ENCODE assay signal across 1 cellular context in the genomic region with DNA sequence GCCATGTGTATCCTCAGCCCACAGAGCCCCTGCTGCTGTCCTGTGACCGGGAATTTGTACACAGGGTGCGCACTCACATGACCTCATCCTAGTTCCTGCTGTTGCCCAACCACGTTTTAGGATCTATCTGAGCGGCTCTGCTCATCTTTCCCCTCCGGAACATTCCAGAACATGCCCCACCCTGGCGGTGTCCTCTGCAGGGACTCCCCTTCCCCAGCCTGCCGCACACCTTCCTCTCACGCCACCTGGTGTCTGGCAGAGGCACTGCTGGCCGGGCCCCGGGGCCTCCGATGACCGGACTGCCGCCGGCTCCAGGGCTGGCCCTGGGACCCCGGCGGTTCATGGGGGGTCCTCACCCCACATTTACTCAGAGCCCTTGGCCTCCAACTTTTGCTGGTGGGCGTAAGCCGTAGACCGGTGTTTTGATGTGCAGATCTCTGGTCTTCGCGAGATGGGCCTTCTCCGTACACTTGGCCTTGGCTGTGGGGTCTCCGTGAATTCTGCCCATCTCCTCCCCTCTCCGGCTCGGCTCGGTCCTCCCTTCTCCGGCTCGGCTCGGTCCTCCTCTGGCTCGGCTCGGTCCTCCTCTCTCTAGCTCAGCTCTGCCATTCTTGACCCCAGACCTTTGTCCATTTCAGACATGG.
TF ChIP-seq lines count a peak whose summit lies in the region.

No MANE protein-coding gene starts in this region.

TF ChIP-seq in H1, 55 proteins besides CTCF, POLR2A, EP300 and RAD21 (continued from another document):
- no peak for TF ChIP-seq SRF (IDR thresholded peaks at IDR 0.05; ENCODE audit: low read depth, low read length)
- no peak for TF ChIP-seq RNF2 (IDR thresholded peaks at IDR 0.05; ENCODE audit: borderline replicate concordance, low read depth, low read length, missing control alignments, poor library complexity, severe bottlenecking)
- no peak for TF ChIP-seq JUND (IDR thresholded peaks at IDR 0.05; ENCODE audit: low read length)
- TF ChIP-seq, protein P1, sequence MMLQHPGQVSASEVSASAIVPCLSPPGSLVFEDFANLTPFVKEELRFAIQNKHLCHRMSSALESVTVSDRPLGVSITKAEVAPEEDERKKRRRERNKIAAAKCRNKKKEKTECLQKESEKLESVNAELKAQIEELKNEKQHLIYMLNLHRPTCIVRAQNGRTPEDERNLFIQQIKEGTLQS (IDR thresholded peaks at IDR 0.05; ENCODE audit: insufficient read depth, low read depth, low read length), result no peak
- TF ChIP-seq FOSL1 (IDR thresholded peaks at IDR 0.05; ENCODE audit: insufficient read depth, low read depth, low read length), result no peak
